In genomic region chr11:68200639-68201038, GRCh38 we compare ENCODE assay signal across 1 cellular context.
TF ChIP-seq lines count a peak whose summit lies in the region.

No MANE protein-coding gene starts in this region.

TF ChIP-seq in WTC11, 78 proteins besides CTCF, POLR2A, EP300 and RAD21 (continued from another document):
- TF ChIP-seq PREB (CRISPR knock-in tag; IDR thresholded peaks at IDR 0.05; ENCODE audit: borderline replicate concordance), result no peak
- no peak for TF ChIP-seq NFYB (CRISPR knock-in tag; conservative IDR thresholded peaks at IDR 0.05; ENCODE audit: low read depth)
- no peak for TF ChIP-seq ZBTB43 (CRISPR knock-in tag; IDR thresholded peaks at IDR 0.05)
- no peak for TF ChIP-seq ERG (CRISPR knock-in tag; IDR thresholded peaks at IDR 0.05)
